Comparison of ENCODE assay signal across 2 cellular contexts in the genomic region with DNA sequence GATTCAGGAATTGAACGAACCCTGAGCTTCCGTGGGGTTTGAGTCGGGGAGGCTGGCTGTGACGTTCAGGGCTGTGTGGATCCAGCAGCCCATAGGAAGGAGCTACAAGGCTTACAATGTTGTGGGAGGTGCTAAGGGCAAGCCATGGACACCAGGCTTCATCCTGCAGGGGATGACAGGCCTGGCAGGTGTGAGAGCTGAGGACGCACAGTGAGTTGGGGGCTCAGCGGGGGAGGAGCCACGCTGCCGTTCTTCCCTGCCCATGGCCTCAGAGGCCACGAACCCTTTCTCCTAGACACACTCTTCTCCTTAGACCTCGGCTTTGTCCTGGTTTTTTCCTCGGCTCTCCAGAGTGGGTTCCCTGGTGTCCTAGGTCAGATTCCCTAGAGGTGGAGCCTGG.
TF ChIP-seq lines count a peak whose summit lies in the region.

No MANE protein-coding gene starts in this region.

TF ChIP-seq in GM23338, 12 proteins besides CTCF, POLR2A, EP300 and RAD21 (continued from another document):
- TF ChIP-seq, protein P1, sequence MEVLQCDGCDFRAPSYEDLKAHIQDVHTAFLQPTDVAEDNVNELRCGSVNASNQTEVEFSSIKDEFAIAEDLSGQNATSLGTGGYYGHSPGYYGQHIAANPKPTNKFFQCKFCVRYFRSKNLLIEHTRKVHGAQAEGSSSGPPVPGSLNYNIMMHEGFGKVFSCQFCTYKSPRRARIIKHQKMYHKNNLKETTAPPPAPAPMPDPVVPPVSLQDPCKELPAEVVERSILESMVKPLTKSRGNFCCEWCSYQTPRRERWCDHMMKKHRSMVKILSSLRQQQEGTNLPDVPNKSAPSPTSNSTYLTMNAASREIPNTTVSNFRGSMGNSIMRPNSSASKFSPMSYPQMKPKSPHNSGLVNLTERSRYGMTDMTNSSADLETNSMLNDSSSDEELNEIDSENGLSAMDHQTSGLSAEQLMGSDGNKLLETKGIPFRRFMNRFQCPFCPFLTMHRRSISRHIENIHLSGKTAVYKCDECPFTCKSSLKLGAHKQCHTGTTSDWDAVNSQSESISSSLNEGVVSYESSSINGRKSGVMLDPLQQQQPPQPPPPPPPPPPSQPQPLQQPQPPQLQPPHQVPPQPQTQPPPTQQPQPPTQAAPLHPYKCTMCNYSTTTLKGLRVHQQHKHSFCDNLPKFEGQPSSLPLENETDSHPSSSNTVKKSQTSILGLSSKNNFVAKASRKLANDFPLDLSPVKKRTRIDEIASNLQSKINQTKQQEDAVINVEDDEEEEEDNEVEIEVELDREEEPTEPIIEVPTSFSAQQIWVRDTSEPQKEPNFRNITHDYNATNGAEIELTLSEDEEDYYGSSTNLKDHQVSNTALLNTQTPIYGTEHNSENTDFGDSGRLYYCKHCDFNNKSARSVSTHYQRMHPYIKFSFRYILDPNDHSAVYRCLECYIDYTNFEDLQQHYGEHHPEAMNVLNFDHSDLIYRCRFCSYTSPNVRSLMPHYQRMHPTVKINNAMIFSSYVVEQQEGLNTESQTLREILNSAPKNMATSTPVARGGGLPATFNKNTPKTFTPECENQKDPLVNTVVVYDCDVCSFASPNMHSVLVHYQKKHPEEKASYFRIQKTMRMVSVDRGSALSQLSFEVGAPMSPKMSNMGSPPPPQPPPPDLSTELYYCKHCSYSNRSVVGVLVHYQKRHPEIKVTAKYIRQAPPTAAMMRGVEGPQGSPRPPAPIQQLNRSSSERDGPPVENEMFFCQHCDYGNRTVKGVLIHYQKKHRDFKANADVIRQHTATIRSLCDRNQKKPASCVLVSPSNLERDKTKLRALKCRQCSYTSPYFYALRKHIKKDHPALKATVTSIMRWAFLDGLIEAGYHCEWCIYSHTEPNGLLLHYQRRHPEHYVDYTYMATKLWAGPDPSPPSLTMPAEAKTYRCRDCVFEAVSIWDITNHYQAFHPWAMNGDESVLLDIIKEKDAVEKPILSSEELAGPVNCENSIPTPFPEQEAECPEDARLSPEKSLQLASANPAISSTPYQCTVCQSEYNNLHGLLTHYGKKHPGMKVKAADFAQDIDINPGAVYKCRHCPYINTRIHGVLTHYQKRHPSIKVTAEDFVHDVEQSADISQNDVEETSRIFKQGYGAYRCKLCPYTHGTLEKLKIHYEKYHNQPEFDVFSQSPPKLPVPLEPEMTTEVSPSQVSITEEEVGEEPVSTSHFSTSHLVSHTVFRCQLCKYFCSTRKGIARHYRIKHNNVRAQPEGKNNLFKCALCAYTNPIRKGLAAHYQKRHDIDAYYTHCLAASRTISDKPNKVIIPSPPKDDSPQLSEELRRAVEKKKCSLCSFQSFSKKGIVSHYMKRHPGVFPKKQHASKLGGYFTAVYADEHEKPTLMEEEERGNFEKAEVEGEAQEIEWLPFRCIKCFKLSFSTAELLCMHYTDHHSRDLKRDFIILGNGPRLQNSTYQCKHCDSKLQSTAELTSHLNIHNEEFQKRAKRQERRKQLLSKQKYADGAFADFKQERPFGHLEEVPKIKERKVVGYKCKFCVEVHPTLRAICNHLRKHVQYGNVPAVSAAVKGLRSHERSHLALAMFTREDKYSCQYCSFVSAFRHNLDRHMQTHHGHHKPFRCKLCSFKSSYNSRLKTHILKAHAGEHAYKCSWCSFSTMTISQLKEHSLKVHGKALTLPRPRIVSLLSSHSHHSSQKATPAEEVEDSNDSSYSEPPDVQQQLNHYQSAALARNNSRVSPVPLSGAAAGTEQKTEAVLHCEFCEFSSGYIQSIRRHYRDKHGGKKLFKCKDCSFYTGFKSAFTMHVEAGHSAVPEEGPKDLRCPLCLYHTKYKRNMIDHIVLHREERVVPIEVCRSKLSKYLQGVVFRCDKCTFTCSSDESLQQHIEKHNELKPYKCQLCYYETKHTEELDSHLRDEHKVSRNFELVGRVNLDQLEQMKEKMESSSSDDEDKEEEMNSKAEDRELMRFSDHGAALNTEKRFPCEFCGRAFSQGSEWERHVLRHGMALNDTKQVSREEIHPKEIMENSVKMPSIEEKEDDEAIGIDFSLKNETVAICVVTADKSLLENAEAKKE (CRISPR knock-in tag; IDR thresholded peaks at IDR 0.05): no peak
- TF ChIP-seq JUNB (IDR thresholded peaks at IDR 0.05; ENCODE audit: unreplicated experiment): no peak
- TF ChIP-seq, protein P2, sequence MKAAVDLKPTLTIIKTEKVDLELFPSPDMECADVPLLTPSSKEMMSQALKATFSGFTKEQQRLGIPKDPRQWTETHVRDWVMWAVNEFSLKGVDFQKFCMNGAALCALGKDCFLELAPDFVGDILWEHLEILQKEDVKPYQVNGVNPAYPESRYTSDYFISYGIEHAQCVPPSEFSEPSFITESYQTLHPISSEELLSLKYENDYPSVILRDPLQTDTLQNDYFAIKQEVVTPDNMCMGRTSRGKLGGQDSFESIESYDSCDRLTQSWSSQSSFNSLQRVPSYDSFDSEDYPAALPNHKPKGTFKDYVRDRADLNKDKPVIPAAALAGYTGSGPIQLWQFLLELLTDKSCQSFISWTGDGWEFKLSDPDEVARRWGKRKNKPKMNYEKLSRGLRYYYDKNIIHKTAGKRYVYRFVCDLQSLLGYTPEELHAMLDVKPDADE (IDR thresholded peaks at IDR 0.05): no peak
- no peak for TF ChIP-seq ZNF114 (CRISPR knock-in tag; IDR thresholded peaks at IDR 0.05)
- TF ChIP-seq POLR2AphosphoS5 (IDR thresholded peaks at IDR 0.05; ENCODE audit: low read depth): no peak
- TF ChIP-seq CREB1 (CRISPR knock-in tag; IDR thresholded peaks at IDR 0.05; ENCODE audit: low read depth): no peak

TF ChIP-seq in H1, 55 proteins besides CTCF, POLR2A, EP300 and RAD21 (continued from another document):
- TF ChIP-seq, protein P3, sequence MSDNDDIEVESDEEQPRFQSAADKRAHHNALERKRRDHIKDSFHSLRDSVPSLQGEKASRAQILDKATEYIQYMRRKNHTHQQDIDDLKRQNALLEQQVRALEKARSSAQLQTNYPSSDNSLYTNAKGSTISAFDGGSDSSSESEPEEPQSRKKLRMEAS (IDR thresholded peaks at IDR 0.05): peak; percentile 29
- TF ChIP-seq KDM5A (IDR thresholded peaks at IDR 0.05; ENCODE audit: low read length) (no peak), BRCA1 (IDR thresholded peaks at IDR 0.05; ENCODE audit: low read depth, low read length) (no peak), RFX5 (IDR thresholded peaks at IDR 0.05; ENCODE audit: borderline replicate concordance, low read depth, low read length) (no peak)
